In the genomic region with DNA sequence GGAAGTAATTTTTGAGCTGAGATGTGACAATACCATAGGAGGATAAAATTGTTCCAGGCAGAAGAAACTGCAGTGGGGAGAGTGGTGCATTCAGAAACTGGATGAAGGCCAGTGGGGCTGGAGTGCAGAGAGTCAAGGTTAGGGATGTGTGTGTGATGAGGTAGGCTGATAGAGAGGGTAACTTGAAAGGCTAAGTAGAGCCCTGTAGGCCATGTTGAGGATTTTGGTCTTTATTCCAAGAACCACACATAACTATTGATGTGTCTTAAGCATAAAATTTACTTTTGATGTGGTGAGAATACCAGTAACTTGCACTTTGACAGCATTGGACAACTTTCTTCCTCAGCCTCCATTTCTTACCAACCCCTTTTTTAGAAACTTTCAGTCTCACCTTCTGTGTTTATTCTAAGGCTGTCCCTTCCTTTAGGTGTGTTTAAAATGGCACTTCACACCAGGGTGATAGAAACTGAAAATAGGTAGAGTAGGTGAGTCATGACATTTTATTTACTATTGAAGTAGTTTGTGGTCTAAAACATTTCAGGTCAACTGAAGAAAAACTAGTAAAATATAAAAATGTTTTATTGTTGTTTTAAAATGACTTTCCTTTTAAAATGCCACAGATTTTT, we compare ENCODE assay signal across 10 cellular contexts. TPM values are rescaled to one million over a fixed set of nuclear protein-coding genes. Genes with fewer than 3 reads are reported as not detected.
DNase-seq lines count a peak whose midpoint lies in the region; ATAC-seq and TF ChIP-seq lines count a peak whose summit lies in the region.
"Had no signal": no experiment of that assay in that cellular context is flagged by ENCODE, and none has a peak within 500 bp of the region (broad histone marks: within the 10 kb centered on the region; RNA-seq: fewer than 3 reads in every experiment).

No MANE protein-coding gene starts in this region.

- no peak for TF ChIP-seq CTCF in left ventricle myocardium inferior (IDR thresholded peaks at IDR 0.05; ENCODE audit: borderline replicate concordance)
- TF ChIP-seq CTCF in chondrocyte (IDR thresholded peaks at IDR 0.05): no peak
- no peak for TF ChIP-seq CTCF in transverse colon (IDR thresholded peaks at IDR 0.05)

- ATAC-seq in left ventricle myocardium superior: peak; percentile 76
- peak; percentile 91 for ATAC-seq in HG02763 (IDR thresholded peaks at IDR 0.05; ENCODE audit: unreplicated experiment)

- intact Hi-C loops in left ventricle myocardium superior (cut with micrococcal nuclease) (no loop called here), left ventricle myocardium inferior (cut with micrococcal nuclease) (loop anchor here (5.0 kb wide), 1 partner anchor 365 kb away; no protein-coding TSS in a partner anchor), transverse colon (cut with DNase I; ENCODE audit: low total_unique reads) (no loop called here)

- no peaks in the 10 kb centered on the region for H3K9me3 Mint-ChIP-seq in chondrocyte (ENCODE audit: low read depth)
- H3K9me3 Mint-ChIP-seq: CD8-positive, alpha-beta memory T cell had no signal

- H3K9me3 ChIP-seq in left ventricle myocardium inferior (replicated peaks) (no peaks in the 10 kb centered on the region), transverse colon (no peaks in the 10 kb centered on the region)

- no peak for TF ChIP-seq POLR2A in transverse colon (IDR thresholded peaks at IDR 0.05)

- TF ChIP-seq EP300 in transverse colon (IDR thresholded peaks at IDR 0.05; ENCODE audit: low read depth): no peak

- H3K27ac ChIP-seq in left ventricle myocardium inferior (replicated peaks) (no peak overlapping the region), transverse colon (no peak overlapping the region)

- H3K27ac Mint-ChIP-seq in chondrocyte (ENCODE audit: unreplicated experiment): no peak overlapping the region

- in situ Hi-C loops in transverse colon (cut with MboI; ENCODE audit: low pct_ligation_motif_present in 1 of 4, low pct_unique_long_range_greater_than_20kb in 1 of 4, low sequenced_read_pairs in 3 of 4): no loop called here
- in situ Hi-C loops in G401 (cut with HindIII; ENCODE audit: low sequenced_read_pairs): no loop called here

- H3K4me3 ChIP-seq in left ventricle myocardium inferior (no peak overlapping the region), transverse colon (no peak overlapping the region)

- peaks cover 7% of the 10 kb centered on the region for H3K4me1 Mint-ChIP-seq in chondrocyte (ENCODE audit: low read depth)

- H3K27me3 Mint-ChIP-seq in chondrocyte (ENCODE audit: low read depth): no peaks in the 10 kb centered on the region
- H3K27me3 Mint-ChIP-seq: CD8-positive, alpha-beta memory T cell had no signal

- H3K36me3 Mint-ChIP-seq in chondrocyte (ENCODE audit: low read depth): no peaks in the 10 kb centered on the region

- DNase-seq in left ventricle myocardium superior (no peak), left ventricle myocardium inferior (no peak), NCI-H69 (lab: John Stamatoyannopoulos, UW) (peak; percentile 50), chondrocyte (ENCODE audit: low spot score) (no peak), transverse colon (no peak), midbrain (lab: John Stamatoyannopoulos, UW) (no peak), G401 (ENCODE audit: low spot score) (no peak)
- DNase-seq: CD8-positive, alpha-beta memory T cell; Kasumi-1 had no signal

- H3K4me3 Mint-ChIP-seq in chondrocyte (ENCODE audit: unreplicated experiment): no peak overlapping the region
- H3K4me3 Mint-ChIP-seq: CD8-positive, alpha-beta memory T cell had no signal

- H3K27me3 ChIP-seq in left ventricle myocardium inferior (ENCODE audit: low read depth) (no peaks in the 10 kb centered on the region), transverse colon (no peaks in the 10 kb centered on the region)

- H3K36me3 ChIP-seq in left ventricle myocardium inferior: no peaks in the 10 kb centered on the region
- H3K36me3 ChIP-seq in transverse colon: no peaks in the 10 kb centered on the region

- peaks cover 56% of the 10 kb centered on the region for H3K4me1 ChIP-seq in left ventricle myocardium inferior
- H3K4me1 ChIP-seq in transverse colon: peaks cover 0 to 28% (median 5%) of the 10 kb centered on the region in 4 donors

RNA-seq across cellular contexts. Expression of a gene that starts 22.6 kb away (rescaled TPM):
- total RNA-seq in left ventricle myocardium superior (55.4 TPM), left ventricle myocardium inferior (52.0 TPM), chondrocyte (19.4 to 21.3 TPM (median 19.5 TPM) in 3 replicates), transverse colon (10 to 100 TPM in 3 of 4 donors, 1 to 10 TPM in 1; 3.8 to 43.6 (median 28.6) TPM)
- total RNA-seq in G401 (2014; rRNA removed; shearing (Covaris generic)): 48.7 and 57.6 TPM in 2 replicates
